In genomic region chr17:41891135-41892065, GRCh38 we compare ENCODE assay signal across 1 cellular context.
TF ChIP-seq lines count a peak whose summit lies in the region.

No MANE protein-coding gene starts in this region.

TF ChIP-seq in endothelial cell of umbilical vein, 7 proteins besides CTCF, POLR2A, EP300 and RAD21:
- no peak for TF ChIP-seq MYC (IDR thresholded peaks at IDR 0.05; ENCODE audit: low read depth, low read length)
- TF ChIP-seq, protein P1, sequence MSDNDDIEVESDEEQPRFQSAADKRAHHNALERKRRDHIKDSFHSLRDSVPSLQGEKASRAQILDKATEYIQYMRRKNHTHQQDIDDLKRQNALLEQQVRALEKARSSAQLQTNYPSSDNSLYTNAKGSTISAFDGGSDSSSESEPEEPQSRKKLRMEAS (IDR thresholded peaks at IDR 0.05; ENCODE audit: insufficient read depth, insufficient read length) = no peak
- TF ChIP-seq GATA2 (IDR thresholded peaks at IDR 0.05; ENCODE audit: insufficient read depth, insufficient read length, low read depth, low read length) = no peak
- TF ChIP-seq POLR2AphosphoS5 (IDR thresholded peaks at IDR 0.05; ENCODE audit: insufficient read depth, low read depth, low read length) = no peak
- TF ChIP-seq FOS (IDR thresholded peaks at IDR 0.05; ENCODE audit: borderline replicate concordance, insufficient read depth, low read length) = no peak
- TF ChIP-seq JUN (IDR thresholded peaks at IDR 0.05; ENCODE audit: borderline replicate concordance, insufficient read depth, insufficient read length, low read depth) = no peak
- no peak for TF ChIP-seq EZH2 (IDR thresholded peaks at IDR 0.05; ENCODE audit: borderline replicate concordance, low read depth, low read length, severe bottlenecking)
